In genomic region chr2:42096869-42097591, GRCh38 we compare ENCODE assay signal across 9 cellular contexts. TPM values are rescaled to one million over a fixed set of nuclear protein-coding genes. Genes with fewer than 3 reads are reported as not detected.
DNase-seq lines count a peak whose midpoint lies in the region; ATAC-seq and TF ChIP-seq lines count a peak whose summit lies in the region.
"Had no signal": no experiment of that assay in that cellular context is flagged by ENCODE, and none has a peak within 500 bp of the region (broad histone marks: within the 10 kb centered on the region; RNA-seq: fewer than 3 reads in every experiment).

No MANE protein-coding gene starts in this region.

- no peak for TF ChIP-seq CTCF in nephron (IDR thresholded peaks at IDR 0.05; ENCODE audit: unreplicated experiment in 3 of 3)
- TF ChIP-seq CTCF in mucosa of descending colon (IDR thresholded peaks at IDR 0.05) = no peak
- TF ChIP-seq CTCF in dorsolateral prefrontal cortex (IDR thresholded peaks at IDR 0.05 in 54 of 56, conservative IDR thresholded peaks at IDR 0.05 in 2 of 56; ENCODE audit: low read depth in 1 of 56, partially characterized antibody in 56 of 56) = no peak

- H3K27me3 ChIP-seq in dorsolateral prefrontal cortex = no peaks in the 10 kb centered on the region

- intact Hi-C loops in mucosa of descending colon (cut with DNase I, micrococcal nuclease) (loop anchor here (5.0 to 10.0 kb wide), 3 partner anchors 138 to 228 kb away; no protein-coding TSS in a partner anchor), dorsolateral prefrontal cortex (cut with DNase I) (loop anchor here (2.0 to 10.0 kb wide), 6 partner anchors 72 to 265 kb away; partner anchors contain the start of genes COX7A2L (in 2 of the 2) and EML4 (in 1 of the 2))

- peaks cover 52% of the 10 kb centered on the region for H3K4me1 Mint-ChIP-seq in nephron

- no peaks in the 10 kb centered on the region for H3K36me3 Mint-ChIP-seq in nephron (ENCODE audit: low read depth)

- peaks cover 16% of the 10 kb centered on the region for H3K4me1 ChIP-seq in mucosa of descending colon (ENCODE audit: low read depth)

- no peak overlapping the region for H3K4me3 ChIP-seq in mucosa of descending colon
- no peak overlapping the region for H3K4me3 ChIP-seq in dorsolateral prefrontal cortex

- ATAC-seq in GM18867 (IDR thresholded peaks at IDR 0.05; ENCODE audit: unreplicated experiment) = peak; percentile 64
- peak; percentile 43 for ATAC-seq in GM21825 (IDR thresholded peaks at IDR 0.05; ENCODE audit: unreplicated experiment)
- no peak for ATAC-seq in mucosa of descending colon

- no peak overlapping the region for H3K4me3 Mint-ChIP-seq in nephron

- DNase-seq in HT-29 (ENCODE audit: low spot score) (peak; percentile 65), mucosa of descending colon (no peak), dorsolateral prefrontal cortex (no peak)
- DNase-seq in effector CD8-positive, alpha-beta T cell (lab: John Stamatoyannopoulos, UW) = no peak
- DNase-seq in activated naive CD4-positive, alpha-beta T cell (lab: John Stamatoyannopoulos, UW) = no peak
- DNase-seq: activated effector memory CD4-positive, alpha-beta T cell treated with Interleukin-2 at 50 U/mL for 16 hours had no signal

- H3K27me3 Mint-ChIP-seq in nephron (ENCODE audit: low read depth) = no peaks in the 10 kb centered on the region

- H3K27ac ChIP-seq in dorsolateral prefrontal cortex = peak overlapping the region in 2 of 59 donors; percentile 18 to 33

- H3K36me3 ChIP-seq in mucosa of descending colon (ENCODE audit: low read depth) = no peaks in the 10 kb centered on the region

- no peaks in the 10 kb centered on the region for H3K9me3 ChIP-seq in mucosa of descending colon

- H3K9me3 Mint-ChIP-seq in nephron = no peaks in the 10 kb centered on the region

- peak overlapping the region; percentile 73 to 84 (median 76) for H3K27ac Mint-ChIP-seq in nephron

RNA-seq across cellular contexts. Expression of gene PKDCC, which starts 49.2 kb away (rescaled TPM):
- total RNA-seq in HT-29 (2014; rRNA removed; shearing (Covaris generic)) = 76.0 and 83.9 TPM in 2 replicates
- total RNA-seq in mucosa of descending colon (10 to 100 TPM; 79.3 to 88.8 (median 80.7) TPM), dorsolateral prefrontal cortex (10 to 100 TPM; 26.5 to 91.2 (median 49.3) TPM)
